In genomic region chr16:11682655-11683096, GRCh38 we compare ENCODE assay signal across 8 cellular contexts. TPM values are rescaled to one million over a fixed set of nuclear protein-coding genes. Genes with fewer than 3 reads are reported as not detected.
DNase-seq lines count a peak whose midpoint lies in the region; ATAC-seq lines count a peak whose summit lies in the region.

No MANE protein-coding gene starts in this region.

- peak; percentile 17 for ATAC-seq in HG02642 (IDR thresholded peaks at IDR 0.05; ENCODE audit: poor library complexity, unreplicated experiment)
- peak; percentile 45 to 53 for ATAC-seq in naive B cell (ENCODE audit: low read depth in 2 of 2)
- ATAC-seq in HG02852 (IDR thresholded peaks at IDR 0.05; ENCODE audit: unreplicated experiment), result no peak

- peaks cover 57% of the 10 kb centered on the region for H3K36me3 Mint-ChIP-seq in activated T-helper 1 cell treated with anti-CD3 and anti-CD28 coated beads, Interleukin-12 subunit alpha, Interleukin-12 subunit beta, Interleukin-2, Interleukin-4 antibody, amounts not matched to agents 30 ng/mL and 10 ng/mL and 1 ng/mL, durations not matched to agents 14 hours and 24 hours and 36 hours (ENCODE audit: low read depth)
- peaks cover 1 to 17% of the 10 kb centered on the region in 2 donors for H3K36me3 Mint-ChIP-seq in naive B cell

- H3K27me3 Mint-ChIP-seq in activated T-helper 1 cell treated with anti-CD3 and anti-CD28 coated beads, Interleukin-12 subunit alpha, Interleukin-12 subunit beta, Interleukin-2, Interleukin-4 antibody, amounts not matched to agents 30 ng/mL and 10 ng/mL and 1 ng/mL, durations not matched to agents 14 hours and 24 hours and 36 hours (ENCODE audit: insufficient read depth), result no peaks in the 10 kb centered on the region
- H3K27me3 Mint-ChIP-seq in naive B cell, result no peaks in the 10 kb centered on the region

- DNase-seq in DMS 273 treated with DMSO at 0.1 percent for 48 hours (lab: John Stamatoyannopoulos, UW), result peak; percentile 57
- DNase-seq in activated T-helper 1 cell treated with anti-CD3 and anti-CD28 coated beads, Interleukin-12 subunit alpha, Interleukin-12 subunit beta, Interleukin-2, Interleukin-4 antibody, amounts not matched to agents 30 ng/mL and 10 ng/mL and 1 ng/mL, durations not matched to agents 14 hours and 24 hours and 36 hours (ENCODE audit: low spot score), result no peak
- peak; percentile 69 for DNase-seq in naive B cell
- DNase-seq in NCI-H1436 treated with DMSO at 0.1 percent for 48 hours (lab: John Stamatoyannopoulos, UW), result no peak
- no peak for DNase-seq in SW 1271 (lab: John Stamatoyannopoulos, UW)
- DNase-seq in DMS153 (lab: John Stamatoyannopoulos, UW), result no peak

- H3K4me1 Mint-ChIP-seq in activated T-helper 1 cell treated with anti-CD3 and anti-CD28 coated beads, Interleukin-12 subunit alpha, Interleukin-12 subunit beta, Interleukin-2, Interleukin-4 antibody, amounts not matched to agents 30 ng/mL and 10 ng/mL and 1 ng/mL, durations not matched to agents 14 hours and 24 hours and 36 hours (ENCODE audit: low read depth), result peaks cover 45% of the 10 kb centered on the region
- peaks cover 68 to 90% (median 78%) of the 10 kb centered on the region in 3 donors for H3K4me1 Mint-ChIP-seq in naive B cell

- H3K4me3 Mint-ChIP-seq in activated T-helper 1 cell treated with anti-CD3 and anti-CD28 coated beads, Interleukin-12 subunit alpha, Interleukin-12 subunit beta, Interleukin-2, Interleukin-4 antibody, amounts not matched to agents 30 ng/mL and 10 ng/mL and 1 ng/mL, durations not matched to agents 14 hours and 24 hours and 36 hours, result no peak overlapping the region
- peak overlapping the region; percentile 30 to 91 (median 74) for H3K4me3 Mint-ChIP-seq in naive B cell

- intact Hi-C loops in activated T-helper 1 cell treated with anti-CD3 and anti-CD28 coated beads, Interleukin-12 subunit alpha, Interleukin-12 subunit beta, Interleukin-2, Interleukin-4 antibody, amounts not matched to agents 30 ng/mL and 10 ng/mL and 1 ng/mL, durations not matched to agents 14 hours and 24 hours and 36 hours (cut with micrococcal nuclease), result no loop called here

- H3K9me3 Mint-ChIP-seq in activated T-helper 1 cell treated with anti-CD3 and anti-CD28 coated beads, Interleukin-12 subunit alpha, Interleukin-12 subunit beta, Interleukin-2, Interleukin-4 antibody, amounts not matched to agents 30 ng/mL and 10 ng/mL and 1 ng/mL, durations not matched to agents 14 hours and 24 hours and 36 hours, result no peaks in the 10 kb centered on the region
- H3K9me3 Mint-ChIP-seq in naive B cell, result peaks cover 0 to under 1% (median 0%) of the 10 kb centered on the region in 7 donors

- H3K27ac Mint-ChIP-seq in activated T-helper 1 cell treated with anti-CD3 and anti-CD28 coated beads, Interleukin-12 subunit alpha, Interleukin-12 subunit beta, Interleukin-2, Interleukin-4 antibody, amounts not matched to agents 30 ng/mL and 10 ng/mL and 1 ng/mL, durations not matched to agents 14 hours and 24 hours and 36 hours, result peak overlapping the region; percentile 61
- peak overlapping the region; percentile 94 to 99 (median 98) for H3K27ac Mint-ChIP-seq in naive B cell

RNA-seq across cellular contexts. Expression of gene SNN, which starts 14.4 kb away (rescaled TPM):
- 7.3 and 7.9 TPM in 2 replicates for total RNA-seq in activated T-helper 1 cell treated with anti-CD3 and anti-CD28 coated beads, Interleukin-12 subunit alpha, Interleukin-12 subunit beta, Interleukin-2, Interleukin-4 antibody, amounts not matched to agents 30 ng/mL and 10 ng/mL and 1 ng/mL, durations not matched to agents 14 hours and 24 hours and 36 hours
- polyA plus RNA-seq in naive B cell (ENCODE audit: low read depth in 6 of 6), result 10 to 100 TPM; 53.0 to 82.7 (median 67.7) TPM

RNA-seq across cellular contexts. Expression of gene TXNDC11, which starts 60.0 kb away (rescaled TPM):
- total RNA-seq in activated T-helper 1 cell treated with anti-CD3 and anti-CD28 coated beads, Interleukin-12 subunit alpha, Interleukin-12 subunit beta, Interleukin-2, Interleukin-4 antibody, amounts not matched to agents 30 ng/mL and 10 ng/mL and 1 ng/mL, durations not matched to agents 14 hours and 24 hours and 36 hours, result 52.7 and 55.9 TPM in 2 replicates
- 10 to 100 TPM; 34.6 to 65.6 (median 40.2) TPM for polyA plus RNA-seq in naive B cell (ENCODE audit: low read depth in 6 of 6)

Comparison
In these comparisons a context has a peak if more than half of its experiments do, and no peak if none do; other contexts are left out.
1. DNase-seq: peak in DMS 273 treated with DMSO at 0.1 percent for 48 hours (single experiment) and naive B cell (single experiment); none in activated T-helper 1 cell treated with anti-CD3 and anti-CD28 coated beads, Interleukin-12 subunit alpha, Interleukin-12 subunit beta, Interleukin-2, Interleukin-4 antibody, amounts not matched to agents 30 ng/mL and 10 ng/mL and 1 ng/mL, durations not matched to agents 14 hours and 24 hours and 36 hours (single experiment), NCI-H1436 treated with DMSO at 0.1 percent for 48 hours (single experiment), SW 1271 (0 of 2) and DMS153 (single experiment).